In the genomic region with DNA sequence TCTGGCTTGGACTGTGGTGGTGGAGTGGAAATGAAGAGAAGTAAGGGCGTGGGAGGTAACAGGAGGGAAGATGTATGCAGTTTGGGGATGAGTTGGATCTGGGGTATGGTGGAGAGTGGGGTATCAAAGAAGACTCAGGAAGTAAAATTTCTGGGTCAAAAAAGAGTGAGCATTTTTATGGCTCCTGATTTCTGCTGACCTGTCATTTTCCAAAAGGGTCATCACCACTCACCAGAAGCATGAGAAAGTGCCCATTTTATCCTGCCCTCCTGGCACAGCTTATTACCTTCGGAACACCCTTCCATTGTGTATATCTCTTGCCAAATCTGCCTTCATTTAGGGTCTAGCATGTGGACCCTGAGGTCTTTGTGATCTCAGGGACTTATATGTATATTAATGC, we compare ENCODE assay signal across 25 cellular contexts. TPM values are rescaled to one million over a fixed set of nuclear protein-coding genes. Genes with fewer than 3 reads are reported as not detected.
A peak's percentile ranks its signal among the peaks of the same experiment; 100 is the strongest.
DNase-seq lines count a peak whose midpoint lies in the region; ATAC-seq, FAIRE-seq and TF ChIP-seq lines count a peak whose summit lies in the region.
"Had no signal": no experiment of that assay in that cellular context is flagged by ENCODE, and none has a peak within 500 bp of the region (broad histone marks: within the 10 kb centered on the region; RNA-seq: fewer than 3 reads in every experiment).

No MANE protein-coding gene starts in this region.

- H2BK12ac ChIP-seq in H1 (ENCODE audit: low read depth, low read length): no peak overlapping the region

- H3K9ac ChIP-seq in IMR-90 (ENCODE audit: low read depth, low read length) (no peak overlapping the region), H1 (replicated peaks in 1 of 4; ENCODE audit: extremely low read depth in 1 of 4, low read depth in 3 of 4, low read length in 3 of 4) (no peak overlapping the region)
- H3K9ac ChIP-seq: BLaER1 treated with 17β-estradiol and CSF1 and Interleukin-3, amounts not matched to agents 10 nM and 100 nM had no signal

- peaks cover 37% of the 10 kb centered on the region for H3K9me1 ChIP-seq in IMR-90 (ENCODE audit: insufficient read depth, low read length)

- H3K4ac ChIP-seq in IMR-90 (ENCODE audit: low read depth, low read length): no peak overlapping the region
- no peak overlapping the region for H3K4ac ChIP-seq in H1 (replicated peaks; ENCODE audit: insufficient read length, low read depth, low read length)

- no TSS peak for BruUV-seq in A673 (replicated peaks; lab: Mats Ljungman, UMichigan)
- BruUV-seq in IMR-90 (replicated peaks; lab: Mats Ljungman, UMichigan): no TSS peak

- H3K18ac ChIP-seq in IMR-90 (ENCODE audit: low read depth, low read length) (no peak overlapping the region), H1 (ENCODE audit: extremely low read depth, low read length) (no peak overlapping the region)

- no peaks in the 10 kb centered on the region for H3K79me2 ChIP-seq in H1 (ENCODE audit: control insufficient read depth in 1 of 2, insufficient read depth in 2 of 2, low read length in 2 of 2)

- POLR2A ChIA-PET in A673 (lab: Charles Lee; ENCODE audit: low non-redundant PET): no interaction called here
- POLR2A ChIA-PET in IMR-90 (lab: Charles Lee; ENCODE audit: unreplicated experiment): no interaction called here
- POLR2A ChIA-PET in H1 (lab: Charles Lee; ENCODE audit: partially characterized antibody): no interaction called here

- H4K8ac ChIP-seq in IMR-90 (ENCODE audit: low read depth in 2 of 2, low read length in 2 of 2) (no peak overlapping the region), H1 (ENCODE audit: extremely low read depth, insufficient read depth, low read length) (no peak overlapping the region)

- H3K23ac ChIP-seq in IMR-90 (ENCODE audit: low read depth, low read length) (no peak overlapping the region), H1 (ENCODE audit: insufficient read length) (no peak overlapping the region)

- H2AK5ac ChIP-seq in IMR-90 (ENCODE audit: low read depth, low read length): no peak overlapping the region
- no peak overlapping the region for H2AK5ac ChIP-seq in H1 (ENCODE audit: low read depth, low read length)

- H3K4me3 ChIP-seq in A673 (ENCODE audit: low read depth, low read length, poor library complexity, severe bottlenecking) (no peak overlapping the region), IMR-90 (ENCODE audit: insufficient read depth, low read depth, low read length) (no peak overlapping the region), RWPE2 (ENCODE audit: severe bottlenecking) (no peak overlapping the region), H1 (ENCODE audit: extremely low read depth in 1 of 4, insufficient read depth in 2 of 4, low read depth in 3 of 4, low read length in 4 of 4) (no peak overlapping the region)
- H3K4me3 ChIP-seq: BLaER1 treated with 17β-estradiol and CSF1 and Interleukin-3, amounts not matched to agents 10 nM and 100 nM; GM12878; GM23338; HAP-1 had no signal

- H4K5ac ChIP-seq in IMR-90 (ENCODE audit: low read depth, low read length) (no peak overlapping the region), H1 (ENCODE audit: insufficient read length, low read depth, low read length) (no peak overlapping the region)

- no peak for TF ChIP-seq EP300 in H1 (IDR thresholded peaks at IDR 0.05; ENCODE audit: borderline replicate concordance in 1 of 2, low read depth in 2 of 2, low read length in 2 of 2)

- H3K36me3 ChIP-seq in A673 (ENCODE audit: insufficient read depth, low read length, poor library complexity, severe bottlenecking): peaks cover 4% of the 10 kb centered on the region
- 0 out of 2 replicates have a peak, but pooled peaks cover 1% of the 10 kb centered on the region for H3K36me3 ChIP-seq in IMR-90 (ENCODE audit: control insufficient read depth, insufficient read depth, low read length)
- no peaks in the 10 kb centered on the region for H3K36me3 ChIP-seq in RWPE2 (ENCODE audit: low read depth)
- no peaks in the 10 kb centered on the region for H3K36me3 ChIP-seq in H1 (ENCODE audit: control insufficient read depth in 2 of 4, insufficient read depth in 4 of 4, low read length in 3 of 4)
- H3K36me3 ChIP-seq: BE2C; BLaER1 treated with 17β-estradiol and CSF1 and Interleukin-3, amounts not matched to agents 10 nM and 100 nM; HAP-1 had no signal

- H2BK120ac ChIP-seq in IMR-90 (ENCODE audit: low read depth, low read length) (no peak overlapping the region), H1 (replicated peaks; ENCODE audit: low read depth, low read length) (no peak overlapping the region)

- H2AK9ac ChIP-seq in IMR-90 (replicated peaks; ENCODE audit: low read depth, low read length, poor library complexity): no peak overlapping the region

- H3K56ac ChIP-seq in IMR-90 (ENCODE audit: extremely low read depth, insufficient read depth, low read length) (no peak overlapping the region), H1 (replicated peaks; ENCODE audit: insufficient read length, low read depth, low read length) (no peak overlapping the region)

- H2BK20ac ChIP-seq in IMR-90 (ENCODE audit: low read depth, low read length) (no peak overlapping the region), H1 (ENCODE audit: low read length) (no peak overlapping the region)

- in situ Hi-C loops in IMR-90 (cut with MboI; ENCODE audit: low sequenced_read_pairs): loop anchor here (25.0 kb wide), 1 partner anchor 1855 kb away; a partner anchor contains a TSS

- intact Hi-C loops in A673 (cut with micrococcal nuclease; ENCODE audit: unreplicated experiment) (no loop called here), IMR-90 (cut with micrococcal nuclease) (no loop called here)

- H3K4me2 ChIP-seq in IMR-90 (ENCODE audit: low read depth, low read length) (no peak overlapping the region), H1 (ENCODE audit: insufficient read depth in 1 of 2, low read depth in 2 of 2, low read length in 2 of 2) (no peak overlapping the region)
- H3K4me2 ChIP-seq: GM23338 had no signal

- TF ChIP-seq RAD21 in IMR-90 (IDR thresholded peaks at IDR 0.05; ENCODE audit: low read length) (no peak), H1 (IDR thresholded peaks at IDR 0.05 in 1 of 2, conservative IDR thresholded peaks at IDR 0.05 in 1 of 2; ENCODE audit: low read depth in 2 of 2, low read length in 2 of 2) (no peak)

- peaks cover 49% of the 10 kb centered on the region for H3K4me1 ChIP-seq in A673 (ENCODE audit: insufficient read depth, low read length, poor library complexity, severe bottlenecking)
- peaks cover 11% of the 10 kb centered on the region for H3K4me1 ChIP-seq in IMR-90 (ENCODE audit: control insufficient read depth, insufficient read depth, low read length)
- peaks cover 20% of the 10 kb centered on the region for H3K4me1 ChIP-seq in RWPE2 (ENCODE audit: insufficient read depth, poor library complexity, severe bottlenecking)
- H3K4me1 ChIP-seq in H1 (replicated peaks in 1 of 4; ENCODE audit: control insufficient read depth in 3 of 4, insufficient read depth in 4 of 4, low read length in 3 of 4): no peaks in the 10 kb centered on the region; a peak in 1 of 7 replicates
- H3K4me1 ChIP-seq: BE2C, HAP-1 had no signal

- no peak for TF ChIP-seq CTCF in A673 (conservative IDR thresholded peaks at IDR 0.05; ENCODE audit: low read depth, low read length)
- TF ChIP-seq CTCF in IMR-90 (conservative IDR thresholded peaks at IDR 0.05; ENCODE audit: low read depth, low read length): no peak
- no peak for TF ChIP-seq CTCF in RWPE2 (IDR thresholded peaks at IDR 0.05; ENCODE audit: poor library complexity, severe bottlenecking)
- no peak for TF ChIP-seq CTCF in H1 (IDR thresholded peaks at IDR 0.05; ENCODE audit: control extremely low read depth in 1 of 3, insufficient read depth in 1 of 3, low read depth in 1 of 3, low read length in 3 of 3)

- CTCF ChIA-PET in A673 (lab: Charles Lee): no interaction called here
- CTCF ChIA-PET in IMR-90 (lab: Yijun Ruan, JAX): no interaction called here
- CTCF ChIA-PET in H1 (lab: Charles Lee; ENCODE audit: partially characterized antibody): no interaction called here

- no peak for ATAC-seq in IMR-90 (ENCODE audit: low read depth)
- ATAC-seq in RWPE2 (ENCODE audit: low read depth): no peak
- no peak for ATAC-seq in HG03108 (IDR thresholded peaks at IDR 0.05; ENCODE audit: unreplicated experiment)
- ATAC-seq in HG02678 (IDR thresholded peaks at IDR 0.05; ENCODE audit: unreplicated experiment): no peak
- ATAC-seq: GM12878, GM23338 had no signal

- no peak overlapping the region for H4K91ac ChIP-seq in IMR-90 (ENCODE audit: insufficient read depth, low read depth, low read length)
- no peak overlapping the region for H4K91ac ChIP-seq in H1 (replicated peaks; ENCODE audit: insufficient read length, low read length)

- no peak overlapping the region for H2BK5ac ChIP-seq in IMR-90 (ENCODE audit: low read depth, low read length, poor library complexity, severe bottlenecking)
- no peak overlapping the region for H2BK5ac ChIP-seq in H1 (ENCODE audit: low read depth, low read length)

- DNase-seq in A673 (ENCODE audit: low spot score) (no peak), IMR-90 (no peak), RWPE2 (ENCODE audit: low spot score) (peak; percentile 7), H1 (ENCODE audit: low read depth in 1 of 2, low spot score in 2 of 2) (no peak), NCI-H82 treated with DMSO at 0.1 percent for 48 hours (lab: John Stamatoyannopoulos, UW; ENCODE audit: unreplicated experiment) (no peak)
- DNase-seq: ACHN; AML-193; BE2C; CD4-positive, alpha-beta T cell; CD8-positive, alpha-beta memory T cell; DMS 273 treated with DMSO at 0.1 percent for 48 hours; DMS79; EL; GDM1; HFFc6 had no signal

- H4K20me1 ChIP-seq in IMR-90 (ENCODE audit: insufficient read depth, low read length): peaks cover 52% of the 10 kb centered on the region
- no peaks in the 10 kb centered on the region for H4K20me1 ChIP-seq in H1 (replicated peaks in 1 of 2; ENCODE audit: control insufficient read depth in 1 of 2, insufficient read depth in 2 of 2, low read length in 2 of 2)

- H3K79me1 ChIP-seq in IMR-90 (ENCODE audit: low read depth in 1 of 2, low read length in 2 of 2): peaks cover 41 to 89% of the 10 kb centered on the region in 2 experiments
- no peaks in the 10 kb centered on the region for H3K79me1 ChIP-seq in H1 (ENCODE audit: low read depth, low read length)

- H2AFZ ChIP-seq in IMR-90 (replicated peaks; ENCODE audit: low read length, poor library complexity): no peak overlapping the region
- no peak overlapping the region for H2AFZ ChIP-seq in H1 (ENCODE audit: low read length)
- H2AFZ ChIP-seq: GM23338 had no signal

- no peak for FAIRE-seq in H1 (lab: Jason Lieb, UNC)
- FAIRE-seq: D721Med, GM12878, GM18507, GM19239, H54 had no signal

- TF ChIP-seq POLR2A in IMR-90 (IDR thresholded peaks at IDR 0.05; ENCODE audit: low read depth, low read length): no peak
- no peak for TF ChIP-seq POLR2A in H1 (IDR thresholded peaks at IDR 0.05; ENCODE audit: control extremely low read depth in 1 of 2, low read depth in 2 of 2, low read length in 2 of 2)

- no peaks in the 10 kb centered on the region; the same call in 1 of the 2 replicates for H3K23me2 ChIP-seq in H1 (ENCODE audit: low read depth, low read length)

- no peak overlapping the region for H2BK15ac ChIP-seq in IMR-90 (ENCODE audit: low read depth, low read length)
- no peak overlapping the region for H2BK15ac ChIP-seq in H1 (ENCODE audit: low read length)

- no peaks in the 10 kb centered on the region for H3K27me3 ChIP-seq in A673 (replicated peaks; ENCODE audit: insufficient read depth, low read depth, low read length, poor library complexity)
- H3K27me3 ChIP-seq in IMR-90 (ENCODE audit: control insufficient read depth, insufficient read depth, low read length): no peaks in the 10 kb centered on the region
- H3K27me3 ChIP-seq in RWPE2 (ENCODE audit: insufficient read depth, poor library complexity, severe bottlenecking): no peaks in the 10 kb centered on the region
- no peaks in the 10 kb centered on the region for H3K27me3 ChIP-seq in H1 (replicated peaks in 1 of 4; ENCODE audit: control insufficient read depth in 3 of 4, extremely low read depth in 1 of 4, insufficient read depth in 3 of 4, low read length in 3 of 4)
- H3K27me3 ChIP-seq: BE2C had no signal

- H3K14ac ChIP-seq in IMR-90 (replicated peaks; ENCODE audit: low read depth, low read length) (no peak overlapping the region), H1 (ENCODE audit: insufficient read length) (no peak overlapping the region)

- 100% methylated on average over 1 of the region's 2 CpGs; no CpG with 5 or more reads in 1 of the 2 experiments for WGBS in IMR-90 (ENCODE audit: extremely low coverage in 2 of 2, insufficient read length in 1 of 2), 2 experiments
- 95% methylated on average over 2 of the region's 2 CpGs; no CpG with 5 or more reads in 1 of the 2 experiments for WGBS in H1 (ENCODE audit: extremely low coverage in 1 of 2, insufficient coverage in 1 of 2, insufficient read length in 1 of 2, insufficient replicate concordance in 2 of 2, low coverage in 1 of 2, low lambda C conversion rate in 2 of 2, missing lambda C conversion rate in 1 of 2), 2 experiments

- H3K9me3 ChIP-seq in A673 (ENCODE audit: low read depth, low read length, poor library complexity, severe bottlenecking): no peaks in the 10 kb centered on the region
- no peaks in the 10 kb centered on the region for H3K9me3 ChIP-seq in IMR-90 (ENCODE audit: control insufficient read depth, insufficient read depth, low read length)
- H3K9me3 ChIP-seq in RWPE2 (ENCODE audit: severe bottlenecking): no peaks in the 10 kb centered on the region
- no peaks in the 10 kb centered on the region for H3K9me3 ChIP-seq in H1 (ENCODE audit: insufficient read depth in 2 of 2, low read depth in 1 of 2, low read length in 1 of 2)
- H3K9me3 ChIP-seq: BE2C; BLaER1 treated with 17β-estradiol and CSF1 and Interleukin-3, amounts not matched to agents 10 nM and 100 nM; HAP-1 had no signal

- dilution Hi-C loops in IMR-90 (cut with HindIII; ENCODE audit: low sequenced_read_pairs, unreplicated experiment): no loop called here

- peak overlapping the region; percentile 53 for H3K27ac ChIP-seq in A673 (ENCODE audit: low read depth, low read length, poor library complexity, severe bottlenecking)
- no peak overlapping the region for H3K27ac ChIP-seq in IMR-90 (ENCODE audit: insufficient read depth, low read length)
- H3K27ac ChIP-seq in RWPE2 (ENCODE audit: poor library complexity, severe bottlenecking): no peak overlapping the region
- H3K27ac ChIP-seq in H1 (ENCODE audit: low read depth, low read length): no peak overlapping the region
- H3K27ac ChIP-seq: BLaER1 treated with 17β-estradiol and CSF1 and Interleukin-3, amounts not matched to agents 10 nM and 100 nM had no signal

RNA-seq across cellular contexts. Expression of a gene that starts 17.3 kb away (rescaled TPM):
- total RNA-seq in A673 (2021) (107 and 117 TPM in 2 replicates), IMR-90 (2012; rRNA removed) (1.1 and 1.3 TPM in 2 replicates)
- polyA plus RNA-seq in IMR-90 (2012; rRNA removed) (17.2 and 17.5 TPM in 2 replicates), H1 (2011; rRNA removed) (1.8 and 2.5 TPM in 2 replicates)
- polyA plus RNA-seq in IMR-90 (2012; cell fraction: cytosol; rRNA removed): 14.6 and 25.9 TPM in 2 replicates
- 17.1 and 23.2 TPM in 2 replicates for polyA plus RNA-seq in IMR-90 (2012; cell fraction: nucleus; rRNA removed; ENCODE audit: low replicate concordance)
- total RNA-seq in H1 (2021; fragmentation: NEBNext Ultra II Directional; extraction: Animal tissue kit (Norgen Biotek cat#: 25700)): 3.4 TPM in 2 replicates
- polyA plus RNA-seq in H1 (2011; cell fraction: cytosol; rRNA removed): 0.83 TPM
- polyA plus RNA-seq in H1 (2011; cell fraction: nucleus; rRNA removed): 1.8 TPM
- polyA plus RNA-seq in H1 (2012, experiment 1 of 2): 1.6 to 3.7 TPM (median 3.2 TPM) in 4 replicates
- 3.3 TPM for polyA plus RNA-seq in H1 (2012, experiment 2 of 2)
- 4.8 TPM for polyA plus RNA-seq in H1 (2013, experiment 1 of 2)
- polyA plus RNA-seq in H1 (2013, experiment 2 of 2): 5.4 TPM
- polyA minus RNA-seq in H1 (2011; rRNA and poly(A)+ RNA removed): 0.44 and 0.46 TPM in 2 replicates
- 1.7 TPM for polyA minus RNA-seq in H1 (2011; cell fraction: cytosol; rRNA and poly(A)+ RNA removed)
- polyA minus RNA-seq in H1 (2011; cell fraction: nucleus; rRNA and poly(A)+ RNA removed): 1.5 TPM

Comparison
In these comparisons a context has a peak if more than half of its experiments do, and no peak if none do; other contexts are left out.
1. RNA of a gene that starts 17.3 kb away (total RNA-seq): 107 to 117 TPM in A673; 3.4 TPM in H1 and 1.1 to 1.3 TPM in IMR-90; every median in the first group is over 10 times any median in the second.